8 cellular contexts compared by ENCODE assay signal in the genomic region with DNA sequence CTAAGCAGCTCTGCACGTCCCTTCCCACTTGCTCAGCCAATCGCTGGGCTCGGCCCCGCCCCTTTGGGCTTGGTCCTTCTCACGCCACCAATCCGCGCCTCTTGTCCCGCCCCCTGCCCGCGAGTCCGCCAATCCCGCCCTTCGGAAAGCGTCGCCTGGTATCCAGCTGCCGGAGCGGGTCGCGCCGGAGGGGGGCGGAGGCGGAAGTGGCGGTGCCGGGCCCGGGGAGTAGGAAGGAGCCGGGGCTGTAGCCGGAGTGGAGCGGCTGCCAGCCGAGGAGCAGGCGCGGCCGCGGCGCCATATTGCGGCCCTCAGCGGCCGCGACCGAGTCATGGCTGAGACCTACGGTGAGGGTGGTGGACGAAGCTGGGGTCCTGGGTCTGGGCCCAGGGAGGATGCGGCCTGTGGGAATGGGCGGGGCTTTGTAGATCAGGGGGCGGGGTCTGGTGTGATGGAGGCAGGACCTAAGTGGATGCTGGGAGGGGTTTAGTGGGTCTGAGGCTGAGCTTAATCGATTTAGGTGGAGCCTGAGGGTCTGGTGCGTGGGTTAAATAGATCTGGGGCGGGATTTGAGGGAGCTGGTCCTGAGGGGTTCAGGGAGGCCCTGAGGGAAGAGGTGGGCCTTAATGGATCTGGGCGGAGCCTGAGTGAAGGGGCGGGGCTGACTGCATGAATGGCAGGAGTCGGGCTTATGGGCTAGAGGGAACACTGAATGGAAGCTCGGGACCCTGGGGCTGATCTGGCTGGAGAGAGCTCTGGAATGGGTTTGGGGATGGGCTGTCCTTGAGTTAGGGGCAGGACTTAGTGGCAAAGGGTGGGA. TPM values are rescaled to one million over a fixed set of nuclear protein-coding genes. Genes with fewer than 3 reads are reported as not detected.
DNase-seq lines count a peak whose midpoint lies in the region; ATAC-seq and TF ChIP-seq lines count a peak whose summit lies in the region.

A gene with protein sequence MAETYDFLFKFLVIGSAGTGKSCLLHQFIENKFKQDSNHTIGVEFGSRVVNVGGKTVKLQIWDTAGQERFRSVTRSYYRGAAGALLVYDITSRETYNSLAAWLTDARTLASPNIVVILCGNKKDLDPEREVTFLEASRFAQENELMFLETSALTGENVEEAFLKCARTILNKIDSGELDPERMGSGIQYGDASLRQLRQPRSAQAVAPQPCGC (plus strand): TSS at position 203 of the 820 bp plus-strand sequence. CDS start 129 bp downstream, at position 332.

- TF ChIP-seq POLR2A in right lobe of liver (IDR thresholded peaks at IDR 0.05): peak; percentile 64

- intact Hi-C loops in activated CD4-positive, alpha-beta memory T cell treated with anti-CD3 and anti-CD28 coated beads for 36 hours (cut with micrococcal nuclease): loop anchor here (1.0 to 2.0 kb wide), 5 partner anchors 20 to 163 kb away; partner anchors contain the start of gene ACTMAP
- intact Hi-C loops in dorsolateral prefrontal cortex (cut with DNase I): loop anchor here in 1 of 2 donors (1.0 kb wide), 1 partner anchor 21 kb away; the partner anchor contains the start of gene EGLN2
- intact Hi-C loops in right lobe of liver (cut with DNase I): no loop called here

- H3K27me3 ChIP-seq in dorsolateral prefrontal cortex: no peaks in the 10 kb centered on the region
- no peaks in the 10 kb centered on the region for H3K27me3 ChIP-seq in right lobe of liver

- no peaks in the 10 kb centered on the region for H3K27me3 Mint-ChIP-seq in activated CD4-positive, alpha-beta memory T cell treated with anti-CD3 and anti-CD28 coated beads for 36 hours

- peak in 18 of 56 donors; percentile 4 to 44 (median 25) for TF ChIP-seq CTCF in dorsolateral prefrontal cortex (IDR thresholded peaks at IDR 0.05 in 54 of 56, conservative IDR thresholded peaks at IDR 0.05 in 2 of 56; ENCODE audit: low read depth in 1 of 56, partially characterized antibody in 56 of 56)
- TF ChIP-seq CTCF in right lobe of liver (IDR thresholded peaks at IDR 0.05): peak in 2 of 4 donors; percentile 21 to 23

- H3K36me3 Mint-ChIP-seq in activated CD4-positive, alpha-beta memory T cell treated with anti-CD3 and anti-CD28 coated beads for 36 hours: peaks cover 8% of the 10 kb centered on the region

- H3K4me3 ChIP-seq in dorsolateral prefrontal cortex (peak within 1 kb of the TSS; percentile 57 to 98 (median 80)), right lobe of liver (peak within 1 kb of the TSS; percentile 77 to 93 (median 81))

- peaks cover 37% of the 10 kb centered on the region for H3K4me1 Mint-ChIP-seq in activated CD4-positive, alpha-beta memory T cell treated with anti-CD3 and anti-CD28 coated beads for 36 hours (ENCODE audit: low read depth)

- CTCF ChIA-PET in activated CD4-positive, alpha-beta memory T cell treated with anti-CD3 and anti-CD28 coated beads for 36 hours (lab: Charles Lee): interaction anchor here (0.9 to 3.0 kb wide), 14 partner anchors 18 to 531 kb away, joined by 3 to 38 read pairs (median 7); partner anchors contain the start of genes ACTMAP and EGLN2

- ATAC-seq in GM19438 (IDR thresholded peaks at IDR 0.05; ENCODE audit: low read depth, unreplicated experiment) (peak; percentile 58), HG03575 (IDR thresholded peaks at IDR 0.05; ENCODE audit: extremely low read depth, insufficient number of reproducible peaks, low FRiP score, unreplicated experiment) (peak; percentile 33), right lobe of liver (peak; percentile 87 to 94 (median 92))

- no peaks in the 10 kb centered on the region for H3K9me3 ChIP-seq in right lobe of liver

- peak within 1 kb of the TSS; percentile 92 for H3K27ac Mint-ChIP-seq in activated CD4-positive, alpha-beta memory T cell treated with anti-CD3 and anti-CD28 coated beads for 36 hours

- no peaks in the 10 kb centered on the region for H3K9me3 Mint-ChIP-seq in activated CD4-positive, alpha-beta memory T cell treated with anti-CD3 and anti-CD28 coated beads for 36 hours

- POLR2A ChIA-PET in activated CD4-positive, alpha-beta memory T cell treated with anti-CD3 and anti-CD28 coated beads for 36 hours (lab: Charles Lee): interaction anchor here (0.9 to 3.9 kb wide), 12 partner anchors 15 to 485 kb away, joined by 3 to 54 read pairs (median 5); partner anchors contain the start of genes ACTMAP, COQ8B, EGLN2 and ITPKC

- DNase-seq in CD1c-positive myeloid dendritic cell (ENCODE audit: extremely low spot score): peak; percentile 100
- DNase-seq in NCI-H82 treated with DMSO at 0.1 percent for 48 hours (lab: John Stamatoyannopoulos, UW; ENCODE audit: unreplicated experiment): peak; percentile 98
- DNase-seq in activated CD4-positive, alpha-beta memory T cell treated with anti-CD3 and anti-CD28 coated beads for 36 hours: peak; percentile 100
- peak; percentile 99 to 100 (median 100) for DNase-seq in dorsolateral prefrontal cortex
- DNase-seq in right lobe of liver: peak; percentile 100
- peak; percentile 99 to 100 for DNase-seq in stimulated activated CD4-positive, alpha-beta T cell treated with anti-CD3 and anti-CD28 coated beads, Interleukin-4, amount 100 ng/mL, for 4 hours

- H3K27ac ChIP-seq in dorsolateral prefrontal cortex (peak within 1 kb of the TSS; percentile 63 to 100 (median 97)), right lobe of liver (peak within 1 kb of the TSS; percentile 78 to 93 (median 89))

- no peaks in the 10 kb centered on the region for H3K36me3 ChIP-seq in right lobe of liver

- peak within 1 kb of the TSS; percentile 91 for H3K4me3 Mint-ChIP-seq in activated CD4-positive, alpha-beta memory T cell treated with anti-CD3 and anti-CD28 coated beads for 36 hours

- H3K4me1 ChIP-seq in right lobe of liver: peaks cover 0 to 12% (median 0%) of the 10 kb centered on the region in 4 donors

- 0% methylated on average over 50 of the region's 51 CpGs for WGBS in right lobe of liver (ENCODE audit: insufficient coverage, low coverage, low lambda C conversion rate, missing lambda C conversion rate)

RNA-seq across cellular contexts. Expression of the gene that starts here (rescaled TPM):
- total RNA-seq in activated CD4-positive, alpha-beta memory T cell treated with anti-CD3 and anti-CD28 coated beads for 36 hours: 10 to 100 TPM; 38.0 to 41.7 TPM
- 100 to 1,000 TPM in 6 of 120 experiments, 10 to 100 TPM in 114; 42.2 to 113 (median 77.4) TPM for total RNA-seq in dorsolateral prefrontal cortex
- 10 to 100 TPM in 3 of 6 experiments, 1 to 10 TPM in 3; 6.4 to 17.2 (median 10.2) TPM for total RNA-seq in right lobe of liver

Comparison
In these comparisons a context has a peak if more than half of its experiments do, and no peak if none do; other contexts are left out.
1. Peak in every context shown above with its lines: DNase-seq, ATAC-seq, H3K4me3 ChIP-seq and H3K27ac ChIP-seq.
2. ATAC-seq: peak in every context shown above with its lines; median percentile 92 in right lobe of liver; 58 in GM19438; 33 in HG03575.